ENCODE assay signal across 10 cellular contexts in genomic region chr6:3389390-3390167, GRCh38.
DNase-seq lines count a peak whose midpoint lies in the region; ATAC-seq and TF ChIP-seq lines count a peak whose summit lies in the region.
"Had no signal": no experiment of that assay in that cellular context is flagged by ENCODE, and none has a peak within 500 bp of the region (broad histone marks: within the 10 kb centered on the region; RNA-seq: fewer than 3 reads in every experiment).

No MANE protein-coding gene starts in this region.

- no peaks in the 10 kb centered on the region for H3K27me3 ChIP-seq in fibroblast of lung (ENCODE audit: control insufficient read depth, insufficient read depth, low read length)
- no peaks in the 10 kb centered on the region for H3K27me3 ChIP-seq in mucosa of rectum (ENCODE audit: control insufficient read depth in 2 of 2, insufficient read depth in 2 of 2, low read length in 2 of 2)
- H3K27me3 ChIP-seq in vagina, result no peaks in the 10 kb centered on the region
- peaks cover 0 to 2% (median 0%) of the 10 kb centered on the region in 3 experiments for H3K27me3 ChIP-seq in neuronal stem cell (ENCODE audit: control insufficient read depth in 3 of 3, insufficient read depth in 3 of 3, low read depth in 1 of 3, low read length in 3 of 3)
- H3K27me3 ChIP-seq: ovary had no signal

- H2BK120ac ChIP-seq in neuronal stem cell (ENCODE audit: low read depth, low read length), result no peak overlapping the region

- no peak overlapping the region for H2BK15ac ChIP-seq in neuronal stem cell (ENCODE audit: low read length)

- H3K79me2 ChIP-seq in fibroblast of lung (ENCODE audit: control insufficient read depth, insufficient read depth, low read length), result no peaks in the 10 kb centered on the region

- H3K23ac ChIP-seq in neuronal stem cell (ENCODE audit: low read depth, low read length, poor library complexity), result no peak overlapping the region

- peaks cover 3% of the 10 kb centered on the region for H3K4me1 ChIP-seq in fibroblast of lung (ENCODE audit: control insufficient read depth, extremely low read depth, insufficient read depth, low read length)
- H3K4me1 ChIP-seq in mucosa of rectum (ENCODE audit: control insufficient read depth in 2 of 2, insufficient read depth in 2 of 2, low read length in 2 of 2), result peaks cover 35 to 59% of the 10 kb centered on the region in 2 donors
- H3K4me1 ChIP-seq in vagina, result peaks cover 49% of the 10 kb centered on the region
- H3K4me1 ChIP-seq in neuronal stem cell (ENCODE audit: control insufficient read depth in 2 of 2, insufficient read depth in 1 of 2, low read depth in 1 of 2, low read length in 2 of 2), result peaks cover 10 to 16% of the 10 kb centered on the region in 2 donors

- no peak overlapping the region for H4K91ac ChIP-seq in neuronal stem cell (ENCODE audit: low read depth, low read length, poor library complexity)

- no peak overlapping the region for H3K4me3 Mint-ChIP-seq in T-helper 17 cell

- WGBS in neuronal stem cell (ENCODE audit: extremely low coverage in 2 of 2, insufficient read length in 2 of 2, insufficient replicate concordance in 1 of 2), 2 donors, result no CpG with 5 or more reads among the region's 15 CpGs

- H3K14ac ChIP-seq in neuronal stem cell (ENCODE audit: low read length), result no peak overlapping the region

- DNase-seq in T-helper 17 cell (no peak), fibroblast of lung (ENCODE audit: low read depth in 2 of 2) (peak; percentile 48 to 94), vagina (ENCODE audit: extremely low spot score in 2 of 2) (no peak), cortex of kidney (lab: John Stamatoyannopoulos, UW) (no peak), T-helper 9 cell (no peak), neuronal stem cell (ENCODE audit: low spot score) (no peak)
- DNase-seq in activated CD8-positive, alpha-beta memory T cell treated with anti-CD3 and anti-CD28 coated beads, Interleukin-2, amount 50 U/mL, for 48 hours, result no peak

- no peak overlapping the region for H3K18ac ChIP-seq in neuronal stem cell (ENCODE audit: low read length)

- H3K4me2 ChIP-seq in fibroblast of lung (ENCODE audit: extremely low read depth, insufficient read depth, low read length), result peak overlapping the region; percentile 59
- no peak overlapping the region for H3K4me2 ChIP-seq in neuronal stem cell (ENCODE audit: insufficient read depth, low read length, poor library complexity, severe bottlenecking)

- H4K8ac ChIP-seq in neuronal stem cell (ENCODE audit: low read depth, low read length), result no peak overlapping the region

- no peak for ATAC-seq in T-helper 17 cell
- ATAC-seq: SK-N-SH treated with all-trans-retinoic acid at 6 μM for 48 hours had no signal

- H4K20me1 ChIP-seq in fibroblast of lung (ENCODE audit: control insufficient read depth, extremely low read depth, insufficient read depth, low read length), result no peaks in the 10 kb centered on the region

- H3K4me3 ChIP-seq in fibroblast of lung (replicated peaks in 1 of 4; ENCODE audit: control extremely low read depth in 1 of 4, insufficient read depth in 1 of 4, low read depth in 3 of 4, low read length in 4 of 4) (no peak overlapping the region), mucosa of rectum (ENCODE audit: low read length in 2 of 2) (no peak overlapping the region), vagina (no peak overlapping the region), neuronal stem cell (ENCODE audit: low read length in 2 of 2) (no peak overlapping the region)
- H3K4me3 ChIP-seq: ovary had no signal

- H3K4ac ChIP-seq in neuronal stem cell (ENCODE audit: low read length), result no peak overlapping the region

- H3K27me3 Mint-ChIP-seq in T-helper 17 cell, result peaks cover 16% of the 10 kb centered on the region

- H2BK5ac ChIP-seq in neuronal stem cell (ENCODE audit: low read length), result no peak overlapping the region

- no peak overlapping the region for H2BK12ac ChIP-seq in neuronal stem cell (ENCODE audit: low read length)

- H3K27ac Mint-ChIP-seq in T-helper 17 cell, result peak overlapping the region; percentile 21

- H3K9me3 ChIP-seq in T-helper 17 cell (ENCODE audit: control insufficient read depth, low read length, poor library complexity, severe bottlenecking) (no peaks in the 10 kb centered on the region), fibroblast of lung (ENCODE audit: control insufficient read depth, insufficient read depth, low read depth, low read length) (no peaks in the 10 kb centered on the region), mucosa of rectum (ENCODE audit: control insufficient read depth in 2 of 2, low read length in 2 of 2) (no peaks in the 10 kb centered on the region), vagina (no peaks in the 10 kb centered on the region), neuronal stem cell (replicated peaks in 1 of 2; ENCODE audit: control insufficient read depth in 2 of 2, insufficient read depth in 1 of 2, low read depth in 1 of 2, low read length in 2 of 2) (peaks cover 0 to 14% of the 10 kb centered on the region in 2 donors)
- H3K9me3 ChIP-seq: ovary had no signal

- H3K36me3 ChIP-seq in fibroblast of lung (ENCODE audit: control insufficient read depth, insufficient read depth, low read length) (no peaks in the 10 kb centered on the region), mucosa of rectum (ENCODE audit: control insufficient read depth in 2 of 2, insufficient read depth in 2 of 2, low read length in 2 of 2) (peaks cover 0 to 6% of the 10 kb centered on the region in 2 donors), vagina (no peaks in the 10 kb centered on the region), neuronal stem cell (replicated peaks in 1 of 2; ENCODE audit: control insufficient read depth in 2 of 2, insufficient read depth in 2 of 2, low read length in 2 of 2) (peaks cover 0 to 5% of the 10 kb centered on the region in 2 donors)
- H3K36me3 ChIP-seq: ovary had no signal

- H3K27ac ChIP-seq in fibroblast of lung (ENCODE audit: insufficient read depth, low read length) (peak overlapping the region; percentile 68), mucosa of rectum (ENCODE audit: low read depth in 2 of 2, low read length in 2 of 2) (peak overlapping the region; percentile 59 to 79), vagina (peak overlapping the region; percentile 62), neuronal stem cell (replicated peaks; ENCODE audit: low read length) (no peak overlapping the region)
- H3K27ac ChIP-seq: ovary had no signal

- TF ChIP-seq POLR2A in vagina (IDR thresholded peaks at IDR 0.05), result no peak

- TF ChIP-seq CTCF in fibroblast of lung (conservative IDR thresholded peaks at IDR 0.05 in 1 of 2, IDR thresholded peaks at IDR 0.05 in 1 of 2; ENCODE audit: low read depth in 1 of 2, low read length in 2 of 2) (no peak), vagina (IDR thresholded peaks at IDR 0.05) (no peak)

- no peaks in the 10 kb centered on the region for H3K79me1 ChIP-seq in neuronal stem cell (ENCODE audit: low read depth, low read length)

- intact Hi-C loops in vagina (cut with DNase I), result no loop called here

- H2AFZ ChIP-seq in fibroblast of lung (ENCODE audit: low read length) (peak overlapping the region; percentile 70), neuronal stem cell (ENCODE audit: low read length) (no peak overlapping the region)

- peaks cover 4% of the 10 kb centered on the region for H3K4me1 Mint-ChIP-seq in T-helper 17 cell

- no peak overlapping the region for H2AK5ac ChIP-seq in neuronal stem cell (ENCODE audit: low read depth, low read length)

- H3K36me3 Mint-ChIP-seq in T-helper 17 cell (ENCODE audit: low read depth), result no peaks in the 10 kb centered on the region

- H3K9ac ChIP-seq in fibroblast of lung (ENCODE audit: insufficient read depth, low read length) (peak overlapping the region; percentile 23), mucosa of rectum (ENCODE audit: low read depth in 1 of 2, low read length in 2 of 2) (peak overlapping the region in 1 of 2 donors; percentile 15), neuronal stem cell (ENCODE audit: low read depth, low read length, poor library complexity) (no peak overlapping the region)

Comparison
In these comparisons a context has a peak if more than half of its experiments do, and no peak if none do; other contexts are left out.
1. DNase-seq: peak in fibroblast of lung (2 of 2); none in T-helper 17 cell (0 of 3), vagina (0 of 2), cortex of kidney (single experiment), activated CD8-positive, alpha-beta memory T cell treated with anti-CD3 and anti-CD28 coated beads, Interleukin-2, amount 50 U/mL, for 48 hours (single experiment), T-helper 9 cell (single experiment) and neuronal stem cell (single experiment).